Comparison of ENCODE assay signal across 16 cellular contexts in genomic region chr4:78625073-78625472, GRCh38.
A peak's percentile ranks its signal among the peaks of the same experiment; 100 is the strongest.
DNase-seq lines count a peak whose midpoint lies in the region; ATAC-seq and FAIRE-seq lines count a peak whose summit lies in the region.
"Had no signal": no experiment of that assay in that cellular context is flagged by ENCODE, and none has a peak within 500 bp of the region (broad histone marks: within the 10 kb centered on the region; RNA-seq: fewer than 3 reads in every experiment).

No MANE protein-coding gene starts in this region.

- intact Hi-C loops in activated T-helper 2 cell treated with anti-CD3 and anti-CD28 coated beads, Interferon-gamma antibody, Interleukin-2, Interleukin-4, amounts not matched to agents 10 μg/mL and 5 μg/mL and 100 μg/mL, durations not matched to agents 14 hours and 24 hours and 36 hours (cut with micrococcal nuclease) = no loop called here

- DNase-seq in CD1c-positive myeloid dendritic cell (ENCODE audit: extremely low spot score) (peak; percentile 28), RCC 7860 (ENCODE audit: low spot score) (peak; percentile 44), NCI-H774 (lab: John Stamatoyannopoulos, UW) (no peak), frontal cortex (ENCODE audit: low spot score in 2 of 2) (no peak), AML-193 (lab: John Stamatoyannopoulos, UW) (no peak)
- DNase-seq in activated T-helper 2 cell treated with anti-CD3 and anti-CD28 coated beads, Interferon-gamma antibody, Interleukin-2, Interleukin-4, amounts not matched to agents 10 μg/mL and 5 μg/mL and 100 μg/mL, durations not matched to agents 14 hours and 24 hours and 36 hours (ENCODE audit: low spot score) = no peak
- DNase-seq: DMS153, gastrocnemius medialis, mucosa of descending colon, NCI-H1436 treated with DMSO at 0.1 percent for 48 hours, NCI-H2171 treated with DMSO at 0.1 percent for 48 hours, PC-9 had no signal

- FAIRE-seq in RCC 7860 (lab: Jason Lieb, UNC) (peak; percentile 75), frontal cortex (lab: Jason Lieb, UNC) (no peak)
- FAIRE-seq: A549 had no signal

- H3K4me1 Mint-ChIP-seq in activated T-helper 2 cell treated with anti-CD3 and anti-CD28 coated beads, Interferon-gamma antibody, Interleukin-2, Interleukin-4, amounts not matched to agents 10 μg/mL and 5 μg/mL and 100 μg/mL, durations not matched to agents 14 hours and 24 hours and 36 hours (ENCODE audit: low read depth) = peaks cover 9% of the 10 kb centered on the region
- H3K4me1 Mint-ChIP-seq: stimulated activated effector memory CD8-positive, alpha-beta T cell treated with anti-CD3 and anti-CD28 coated beads, Interleukin-12 subunit alpha, Interleukin-12 subunit beta, amount 100 ng/mL, for 72 hours had no signal

- no peak overlapping the region for H3K4me3 Mint-ChIP-seq in activated T-helper 2 cell treated with anti-CD3 and anti-CD28 coated beads, Interferon-gamma antibody, Interleukin-2, Interleukin-4, amounts not matched to agents 10 μg/mL and 5 μg/mL and 100 μg/mL, durations not matched to agents 14 hours and 24 hours and 36 hours (ENCODE audit: low read depth)
- H3K4me3 Mint-ChIP-seq: stimulated activated effector memory CD8-positive, alpha-beta T cell treated with anti-CD3 and anti-CD28 coated beads, Interleukin-12 subunit alpha, Interleukin-12 subunit beta, amount 100 ng/mL, for 72 hours had no signal

- H3K27me3 Mint-ChIP-seq in activated T-helper 2 cell treated with anti-CD3 and anti-CD28 coated beads, Interferon-gamma antibody, Interleukin-2, Interleukin-4, amounts not matched to agents 10 μg/mL and 5 μg/mL and 100 μg/mL, durations not matched to agents 14 hours and 24 hours and 36 hours (ENCODE audit: low read depth) = peaks cover 8% of the 10 kb centered on the region

- ATAC-seq in GM19025 (IDR thresholded peaks at IDR 0.05; ENCODE audit: low read depth, unreplicated experiment) (peak; percentile 52), HG02981 (IDR thresholded peaks at IDR 0.05; ENCODE audit: unreplicated experiment) (peak; percentile 50)
- ATAC-seq: A549; gastrocnemius medialis; mucosa of descending colon; stimulated activated effector memory CD8-positive, alpha-beta T cell treated with anti-CD3 and anti-CD28 coated beads, Interleukin-12 subunit alpha, Interleukin-12 subunit beta, amount 100 ng/mL, for 72 hours had no signal

- no peaks in the 10 kb centered on the region for H3K36me3 Mint-ChIP-seq in activated T-helper 2 cell treated with anti-CD3 and anti-CD28 coated beads, Interferon-gamma antibody, Interleukin-2, Interleukin-4, amounts not matched to agents 10 μg/mL and 5 μg/mL and 100 μg/mL, durations not matched to agents 14 hours and 24 hours and 36 hours (ENCODE audit: low read depth)
- H3K36me3 Mint-ChIP-seq: stimulated activated effector memory CD8-positive, alpha-beta T cell treated with anti-CD3 and anti-CD28 coated beads, Interleukin-12 subunit alpha, Interleukin-12 subunit beta, amount 100 ng/mL, for 72 hours had no signal

- no peaks in the 10 kb centered on the region for H3K9me3 Mint-ChIP-seq in activated T-helper 2 cell treated with anti-CD3 and anti-CD28 coated beads, Interferon-gamma antibody, Interleukin-2, Interleukin-4, amounts not matched to agents 10 μg/mL and 5 μg/mL and 100 μg/mL, durations not matched to agents 14 hours and 24 hours and 36 hours
- H3K9me3 Mint-ChIP-seq: stimulated activated effector memory CD8-positive, alpha-beta T cell treated with anti-CD3 and anti-CD28 coated beads, Interleukin-12 subunit alpha, Interleukin-12 subunit beta, amount 100 ng/mL, for 72 hours had no signal

- H3K27ac Mint-ChIP-seq in activated T-helper 2 cell treated with anti-CD3 and anti-CD28 coated beads, Interferon-gamma antibody, Interleukin-2, Interleukin-4, amounts not matched to agents 10 μg/mL and 5 μg/mL and 100 μg/mL, durations not matched to agents 14 hours and 24 hours and 36 hours = no peak overlapping the region
- H3K27ac Mint-ChIP-seq: stimulated activated effector memory CD8-positive, alpha-beta T cell treated with anti-CD3 and anti-CD28 coated beads, Interleukin-12 subunit alpha, Interleukin-12 subunit beta, amount 100 ng/mL, for 72 hours had no signal

Comparison
In these comparisons a context has a peak if more than half of its experiments do, and no peak if none do; other contexts are left out.
1. DNase-seq: peak in CD1c-positive myeloid dendritic cell (single experiment) and RCC 7860 (single experiment); none in NCI-H774 (single experiment), frontal cortex (0 of 2), AML-193 (0 of 2) and activated T-helper 2 cell treated with anti-CD3 and anti-CD28 coated beads, Interferon-gamma antibody, Interleukin-2, Interleukin-4, amounts not matched to agents 10 μg/mL and 5 μg/mL and 100 μg/mL, durations not matched to agents 14 hours and 24 hours and 36 hours (single experiment).